Comparison of ENCODE assay signal across 26 cellular contexts in the genomic region with DNA sequence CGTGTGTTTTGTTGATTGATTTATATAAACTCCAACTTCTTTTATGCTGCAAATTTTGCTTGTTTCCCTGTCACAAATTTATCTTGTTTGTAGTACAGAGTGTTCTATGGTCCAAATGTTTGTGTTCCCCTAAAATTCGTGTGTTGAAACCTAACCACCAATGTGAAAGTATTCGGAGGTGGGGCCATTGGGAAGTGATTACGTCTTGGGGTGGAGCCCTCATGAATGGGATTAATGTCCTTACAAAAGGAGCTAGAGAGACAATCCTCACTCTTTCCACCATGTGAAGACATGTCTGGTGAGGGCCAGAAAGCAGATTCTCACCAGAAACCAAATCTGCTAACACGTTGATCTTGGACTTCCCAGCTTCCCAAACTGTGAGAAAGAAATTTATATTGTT.
"Had no signal": no experiment of that assay in that cellular context is flagged by ENCODE, and none has a peak within 500 bp of the region (broad histone marks: within the 10 kb centered on the region; RNA-seq: fewer than 3 reads in every experiment).

No MANE protein-coding gene starts in this region.

- FAIRE-seq: colon, endothelial cell of umbilical vein, frontal cortex, kidney had no signal

- H3K27ac Mint-ChIP-seq: immature natural killer cell, mesothelial cell of epicardium, naive B cell had no signal

- H3K4me3 Mint-ChIP-seq: immature natural killer cell, mesothelial cell of epicardium, naive B cell had no signal

- H3K4me3 ChIP-seq: coronary artery, dorsolateral prefrontal cortex, esophagus muscularis mucosa, gastroesophageal sphincter, heart left ventricle, hepatocyte, left lung, lower lobe of right lung, mucosa of descending colon had no signal

- DNase-seq: dermis blood vessel endothelial cell; dorsolateral prefrontal cortex; effector CD4-positive, alpha-beta T cell; effector memory CD4-positive, alpha-beta T cell; foreskin keratinocyte; heart left ventricle; hypothalamus; immature natural killer cell; islet precursor cell; kidney; kidney glomerular epithelial cell; left colon; left lung; left ventricle myocardium superior; lower lobe of right lung; mesenchymal stem cell; mucosa of descending colon; naive B cell had no signal

- H3K79me2 ChIP-seq: hepatocyte had no signal

- H3K27me3 ChIP-seq: dorsolateral prefrontal cortex, esophagus muscularis mucosa, foreskin keratinocyte, gastroesophageal sphincter, hepatocyte, left lung had no signal

- H3K27ac ChIP-seq: coronary artery, dorsolateral prefrontal cortex, esophagus muscularis mucosa, foreskin keratinocyte, gastroesophageal sphincter, heart left ventricle, hepatocyte, left lung, lower lobe of right lung had no signal

- H3K36me3 Mint-ChIP-seq: immature natural killer cell, mesothelial cell of epicardium, naive B cell had no signal

- ATAC-seq: foreskin keratinocyte, gastroesophageal sphincter, heart left ventricle, left colon, left lung, left ventricle myocardium superior, lower lobe of right lung, mucosa of descending colon had no signal

- H3K36me3 ChIP-seq: esophagus muscularis mucosa, gastroesophageal sphincter, heart left ventricle, left lung, lower lobe of right lung had no signal

- H3K9me3 ChIP-seq: esophagus muscularis mucosa, gastroesophageal sphincter, heart left ventricle, left lung, lower lobe of right lung, mucosa of descending colon had no signal

- H3K4me2 ChIP-seq: hepatocyte had no signal

- H3K9me3 Mint-ChIP-seq: immature natural killer cell, mesothelial cell of epicardium, naive B cell had no signal

- H3K4me1 Mint-ChIP-seq: immature natural killer cell, mesothelial cell of epicardium, naive B cell had no signal

- H2AFZ ChIP-seq: hepatocyte had no signal

- H3K4me1 ChIP-seq: esophagus muscularis mucosa, foreskin keratinocyte, gastroesophageal sphincter, left lung, lower lobe of right lung had no signal
